ENCODE assay signal across 25 cellular contexts in the genomic region with DNA sequence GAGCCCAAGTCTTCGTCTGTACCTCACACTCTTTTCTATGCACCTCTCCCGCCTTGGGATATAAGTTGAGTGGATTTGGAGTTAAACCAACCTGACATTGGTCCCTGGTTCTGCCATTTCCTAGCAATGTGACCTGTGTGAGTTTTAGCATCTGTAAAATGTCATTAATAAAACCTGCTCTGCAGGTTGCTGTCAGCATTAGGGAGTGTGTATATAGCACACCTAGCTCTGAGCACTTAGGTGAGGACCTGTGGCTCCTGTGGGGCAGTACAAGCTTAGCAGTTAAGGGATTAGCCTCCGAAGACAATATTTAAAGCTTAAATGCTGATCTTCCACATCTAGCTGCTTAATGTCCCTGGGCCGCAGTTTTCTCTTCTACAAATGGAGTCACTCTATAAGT.
"Had no signal": no experiment of that assay in that cellular context is flagged by ENCODE, and none has a peak within 500 bp of the region (broad histone marks: within the 10 kb centered on the region; RNA-seq: fewer than 3 reads in every experiment).

No MANE protein-coding gene starts in this region.

- H3K9me3 Mint-ChIP-seq: nephron progenitor cell, neural progenitor cell had no signal

- H3K27me3 Mint-ChIP-seq: naive B cell; stimulated activated memory B cell treated with anti-CD40 and anti-IgM and Interleukin-4, amounts not matched to agents 10 μg/mL and 1 μg/mL and 100 μg/mL, for 72 hours; stimulated activated naive CD8-positive, alpha-beta T cell treated with anti-CD3 and anti-CD28 coated beads, Interleukin-15, amount 100 ng/mL, for 72 hours had no signal

- H3K27ac Mint-ChIP-seq: mesothelial cell of epicardium; naive B cell; natural killer cell; nephron progenitor cell; neural progenitor cell; progenitor cell of endocrine pancreas; stimulated activated memory B cell treated with anti-CD40 and anti-IgM and Interleukin-4, amounts not matched to agents 10 μg/mL and 1 μg/mL and 100 μg/mL, for 72 hours; stimulated activated naive CD8-positive, alpha-beta T cell treated with anti-CD3 and anti-CD28 coated beads, Interleukin-15, amount 100 ng/mL, for 72 hours had no signal

- H3K36me3 ChIP-seq: left ventricle myocardium inferior, neural progenitor cell, neutrophil, right atrium auricular region, right lobe of liver, tibial nerve, upper lobe of left lung had no signal

- ATAC-seq: natural killer cell; right lobe of liver; stimulated activated memory B cell treated with anti-CD40 and anti-IgM and Interleukin-4, amounts not matched to agents 10 μg/mL and 1 μg/mL and 100 μg/mL, for 72 hours; stimulated activated naive CD8-positive, alpha-beta T cell treated with anti-CD3 and anti-CD28 coated beads, Interleukin-15, amount 100 ng/mL, for 72 hours had no signal

- H3K27me3 ChIP-seq: neural progenitor cell, neutrophil, right atrium auricular region, right lobe of liver, tibial nerve, upper lobe of left lung had no signal

- H3K4me3 ChIP-seq: left ventricle myocardium inferior, lung, neural progenitor cell, right atrium auricular region, right lobe of liver, smooth muscle cell, tibial nerve, upper lobe of left lung had no signal

- H3K9me3 ChIP-seq: neutrophil, right lobe of liver had no signal

- H3K27ac ChIP-seq: left ventricle myocardium inferior, neural progenitor cell, neutrophil, right atrium auricular region, right lobe of liver, tibial nerve, upper lobe of left lung had no signal

- H3K36me3 Mint-ChIP-seq: mesothelial cell of epicardium; naive B cell; natural killer cell; neural progenitor cell; stimulated activated memory B cell treated with anti-CD40 and anti-IgM and Interleukin-4, amounts not matched to agents 10 μg/mL and 1 μg/mL and 100 μg/mL, for 72 hours had no signal

- H3K4me1 Mint-ChIP-seq: mesothelial cell of epicardium; naive B cell; natural killer cell; neural progenitor cell; stimulated activated memory B cell treated with anti-CD40 and anti-IgM and Interleukin-4, amounts not matched to agents 10 μg/mL and 1 μg/mL and 100 μg/mL, for 72 hours; stimulated activated naive CD8-positive, alpha-beta T cell treated with anti-CD3 and anti-CD28 coated beads, Interleukin-15, amount 100 ng/mL, for 72 hours had no signal

- H3K4me3 Mint-ChIP-seq: mesothelial cell of epicardium; naive B cell; natural killer cell; nephron progenitor cell; neural progenitor cell; stimulated activated memory B cell treated with anti-CD40 and anti-IgM and Interleukin-4, amounts not matched to agents 10 μg/mL and 1 μg/mL and 100 μg/mL, for 72 hours; stimulated activated naive CD8-positive, alpha-beta T cell treated with anti-CD3 and anti-CD28 coated beads, Interleukin-15, amount 100 ng/mL, for 72 hours had no signal

- DNase-seq: islet precursor cell; left ventricle myocardium inferior; mesendoderm; naive B cell; natural killer cell; nephron progenitor cell; occipital lobe; right lobe of liver; stimulated activated CD4-positive, alpha-beta T cell treated with anti-CD3 and anti-CD28 coated beads, Interleukin-1b, Interleukin-23, amount 100 ng/mL, for 48 hours; stimulated activated CD4-positive, alpha-beta T cell treated with anti-CD3 and anti-CD28 coated beads, Interleukin-2, amount 100 ng/mL, for 48 hours; stimulated activated CD4-positive, alpha-beta T cell treated with anti-CD3 and anti-CD28 coated beads, Interleukin-4, amount 100 ng/mL, for 4 hours; stimulated activated CD8-positive, alpha-beta memory T cell treated with anti-CD3 and anti-CD28 coated beads, Interleukin-4, amount 100 ng/mL, for 48 hours; stimulated activated naive CD4-positive, alpha-beta T cell treated with Interleukin-2 at 50 U/mL for 16 hours; stimulated activated naive CD8-positive, alpha-beta T cell treated with anti-CD3 and anti-CD28 coated beads, Interleukin-15, amount 100 ng/mL, for 72 hours; substantia nigra; upper lobe of left lung had no signal

- H3K4me1 ChIP-seq: left ventricle myocardium inferior, neural progenitor cell, right atrium auricular region, right lobe of liver, tibial nerve, upper lobe of left lung had no signal
